In the genomic region with DNA sequence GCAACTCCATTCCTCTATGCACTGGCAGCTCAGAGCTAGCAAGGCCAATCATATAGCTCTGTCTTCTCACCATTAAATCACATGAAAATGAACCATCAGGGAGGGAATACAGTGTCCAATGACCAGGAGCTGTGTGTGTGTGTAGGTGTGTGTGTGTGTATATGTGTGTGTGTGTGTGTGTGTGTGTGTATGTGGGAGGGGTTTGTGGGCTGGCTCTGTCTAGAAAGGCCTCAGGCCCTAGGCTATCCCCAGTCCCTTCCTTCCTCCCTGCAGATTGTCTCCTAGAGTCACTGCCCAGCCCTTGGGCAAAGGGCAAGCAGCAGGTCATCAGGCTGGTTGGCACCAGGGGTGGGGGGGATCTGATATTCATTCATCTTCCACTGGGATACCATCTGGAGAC, we compare ENCODE assay signal across 19 cellular contexts. TPM values are rescaled to one million over a fixed set of nuclear protein-coding genes. Genes with fewer than 3 reads are reported as not detected.
DNase-seq lines count a peak whose midpoint lies in the region; ATAC-seq and TF ChIP-seq lines count a peak whose summit lies in the region.
"Had no signal": no experiment of that assay in that cellular context is flagged by ENCODE, and none has a peak within 500 bp of the region (broad histone marks: within the 10 kb centered on the region; RNA-seq: fewer than 3 reads in every experiment).

No MANE protein-coding gene starts in this region.

- TF ChIP-seq POLR2A in testis (IDR thresholded peaks at IDR 0.05): no peak

- H3K36me3 ChIP-seq in GM23338 (ENCODE audit: insufficient read depth): no peaks in the 10 kb centered on the region
- H3K36me3 ChIP-seq in testis (ENCODE audit: low read depth, missing control alignments): no peaks in the 10 kb centered on the region
- H3K36me3 ChIP-seq: brain microvascular endothelial cell, thoracic aorta had no signal

- no peak overlapping the region for H3K4me3 Mint-ChIP-seq in GM23338
- no peak overlapping the region for H3K4me3 Mint-ChIP-seq in stimulated activated effector memory CD8-positive, alpha-beta T cell treated with anti-CD3 and anti-CD28 coated beads, Interleukin-12 subunit alpha, Interleukin-12 subunit beta, amount 100 ng/mL, for 72 hours
- H3K4me3 Mint-ChIP-seq: activated naive CD8-positive, alpha-beta T cell treated with anti-CD3 and anti-CD28 coated beads, Interleukin-2, amount 10 ng/mL, durations not matched to agents 7 days and 5 days; H9 had no signal

- no peaks in the 10 kb centered on the region for H3K79me2 ChIP-seq in GM23338 (replicated peaks; ENCODE audit: insufficient read depth)

- peaks cover 16% of the 10 kb centered on the region for H3K4me1 ChIP-seq in GM23338 (ENCODE audit: insufficient read depth)
- peaks cover 5% of the 10 kb centered on the region for H3K4me1 ChIP-seq in testis

- no peaks in the 10 kb centered on the region for H3K9me2 ChIP-seq in GM23338 (ENCODE audit: insufficient read depth)

- intact Hi-C loops in testis (cut with DNase I; ENCODE audit: low total_unique reads): no loop called here

- DNase-seq in GM23338 (ENCODE audit: low spot score) (no peak), SK-MEL-5 (ENCODE audit: low read depth, low spot score) (peak; percentile 24), left kidney (ENCODE audit: low read depth, low spot score) (peak; percentile 61), NCI-H510A treated with DMSO at 0.1 percent for 48 hours (lab: John Stamatoyannopoulos, UW) (no peak), OCI-M2 (lab: John Stamatoyannopoulos, UW; ENCODE audit: unreplicated experiment) (no peak), testis (no peak)
- no peak for DNase-seq in stimulated activated effector memory CD8-positive, alpha-beta T cell treated with anti-CD3 and anti-CD28 coated beads, Interleukin-12 subunit alpha, Interleukin-12 subunit beta, amount 100 ng/mL, for 72 hours (ENCODE audit: low spot score in 2 of 2)
- DNase-seq: activated naive CD8-positive, alpha-beta T cell treated with anti-CD3 and anti-CD28 coated beads, Interleukin-2, amount 10 ng/mL, durations not matched to agents 7 days and 5 days; brain microvascular endothelial cell; H9; hippocampal formation; NCI-H187 treated with DMSO at 0.1 percent for 48 hours; NCI-H446; NK-92 treated with Interleukin-12 subunit alpha and Interleukin-12 subunit beta, amount 100 ng/mL, for 24 hours; T-helper 9 cell had no signal

- no peaks in the 10 kb centered on the region for H3K9me3 ChIP-seq in testis
- H3K9me3 ChIP-seq: thoracic aorta had no signal

- H3K4me1 Mint-ChIP-seq in GM23338: peaks cover 29% of the 10 kb centered on the region
- peaks cover 28% of the 10 kb centered on the region for H3K4me1 Mint-ChIP-seq in stimulated activated effector memory CD8-positive, alpha-beta T cell treated with anti-CD3 and anti-CD28 coated beads, Interleukin-12 subunit alpha, Interleukin-12 subunit beta, amount 100 ng/mL, for 72 hours

- no peaks in the 10 kb centered on the region for H3K9me3 Mint-ChIP-seq in GM23338
- no peaks in the 10 kb centered on the region for H3K9me3 Mint-ChIP-seq in stimulated activated effector memory CD8-positive, alpha-beta T cell treated with anti-CD3 and anti-CD28 coated beads, Interleukin-12 subunit alpha, Interleukin-12 subunit beta, amount 100 ng/mL, for 72 hours
- H3K9me3 Mint-ChIP-seq: activated naive CD8-positive, alpha-beta T cell treated with anti-CD3 and anti-CD28 coated beads, Interleukin-2, amount 10 ng/mL, durations not matched to agents 7 days and 5 days; H9; IgD-negative memory B cell had no signal

- no peaks in the 10 kb centered on the region for H3F3A ChIP-seq in GM23338 (replicated peaks; ENCODE audit: low read depth)

- H4K20me1 ChIP-seq in GM23338 (replicated peaks; ENCODE audit: insufficient read depth): no peaks in the 10 kb centered on the region

- TF ChIP-seq CTCF in GM23338 (conservative IDR thresholded peaks at IDR 0.05; ENCODE audit: low read depth in 2 of 2) (no peak), testis (IDR thresholded peaks at IDR 0.05) (no peak)

- H2AFZ ChIP-seq in GM23338: no peak overlapping the region

- H3K27ac ChIP-seq in GM23338 (ENCODE audit: low read depth): no peak overlapping the region
- no peak overlapping the region for H3K27ac ChIP-seq in testis
- H3K27ac ChIP-seq: brain microvascular endothelial cell, epithelial cell of prostate, thoracic aorta had no signal

- H3K27ac Mint-ChIP-seq in GM23338: peak overlapping the region; percentile 9; the same call in 1 of the 2 replicates
- no peak overlapping the region for H3K27ac Mint-ChIP-seq in stimulated activated effector memory CD8-positive, alpha-beta T cell treated with anti-CD3 and anti-CD28 coated beads, Interleukin-12 subunit alpha, Interleukin-12 subunit beta, amount 100 ng/mL, for 72 hours
- H3K27ac Mint-ChIP-seq: activated naive CD8-positive, alpha-beta T cell treated with anti-CD3 and anti-CD28 coated beads, Interleukin-2, amount 10 ng/mL, durations not matched to agents 7 days and 5 days had no signal

- H3K27me3 Mint-ChIP-seq in GM23338 (ENCODE audit: insufficient read depth, low read depth, poor library complexity): peaks cover 4% of the 10 kb centered on the region
- H3K27me3 Mint-ChIP-seq: activated naive CD8-positive, alpha-beta T cell treated with anti-CD3 and anti-CD28 coated beads, Interleukin-2, amount 10 ng/mL, durations not matched to agents 7 days and 5 days; IgD-negative memory B cell had no signal

- H3K27me3 ChIP-seq in GM23338 (ENCODE audit: insufficient read depth): no peaks in the 10 kb centered on the region
- no peaks in the 10 kb centered on the region for H3K27me3 ChIP-seq in testis
- H3K27me3 ChIP-seq: brain microvascular endothelial cell had no signal

- no peak for ATAC-seq in GM23338
- peak; percentile 6 for ATAC-seq in stimulated activated effector memory CD8-positive, alpha-beta T cell treated with anti-CD3 and anti-CD28 coated beads, Interleukin-12 subunit alpha, Interleukin-12 subunit beta, amount 100 ng/mL, for 72 hours
- ATAC-seq: SK-N-SH treated with all-trans-retinoic acid at 6 μM for 48 hours had no signal

- in situ Hi-C loops in SK-MEL-5 (cut with HindIII; ENCODE audit: low pct_unique_long_range_greater_than_20kb, low sequenced_read_pairs): no loop called here

- no peaks in the 10 kb centered on the region; the same call in 2 of the 3 replicates for H3K36me3 Mint-ChIP-seq in GM23338 (ENCODE audit: low read depth)
- H3K36me3 Mint-ChIP-seq in stimulated activated effector memory CD8-positive, alpha-beta T cell treated with anti-CD3 and anti-CD28 coated beads, Interleukin-12 subunit alpha, Interleukin-12 subunit beta, amount 100 ng/mL, for 72 hours: no peaks in the 10 kb centered on the region
- H3K36me3 Mint-ChIP-seq: activated naive CD8-positive, alpha-beta T cell treated with anti-CD3 and anti-CD28 coated beads, Interleukin-2, amount 10 ng/mL, durations not matched to agents 7 days and 5 days; IgD-negative memory B cell had no signal

- no peak overlapping the region for H3K4me2 ChIP-seq in GM23338

- no peak overlapping the region for H3K4me3 ChIP-seq in GM23338
- H3K4me3 ChIP-seq in testis: no peak overlapping the region
- H3K4me3 ChIP-seq: thoracic aorta had no signal

TF ChIP-seq in GM23338, 12 proteins besides CTCF, POLR2A, EP300 and RAD21:
- no peak for TF ChIP-seq NANOG (IDR thresholded peaks at IDR 0.05; ENCODE audit: borderline replicate concordance)

RNA-seq across cellular contexts. Expression of gene SUSD6, which starts 5.6 kb away (rescaled TPM):
- 3.4 and 4.5 TPM in 2 replicates for total RNA-seq in GM23338 (2014; rRNA removed; shearing (Covaris generic))
- polyA plus RNA-seq in GM23338 (2016; fragmentation: Nextera tagmentation; extraction: Ambion mirVana) (2.8 and 3.3 TPM in 2 replicates), testis (ENCODE audit: insufficient read depth, low read depth, low replicate concordance) (27.7 TPM)
- 3.0 and 3.5 TPM in 2 replicates for total RNA-seq in SK-MEL-5 (2014; rRNA removed; shearing (Covaris generic))
- polyA plus RNA-seq in SK-MEL-5 (2015; cell fraction: cytosol; rRNA removed): 8.5 and 10.1 TPM in 2 replicates
- 14.7 and 20.7 TPM in 2 replicates for polyA plus RNA-seq in SK-MEL-5 (2015; cell fraction: nucleus; rRNA removed)
- total RNA-seq in testis: 10 to 100 TPM; 38.7 to 39.5 TPM

RNA-seq across cellular contexts. Expression of gene CCDC177, which starts 31.1 kb away (rescaled TPM):
- total RNA-seq in GM23338 (2014; rRNA removed; shearing (Covaris generic)): 0.66 and 1.7 TPM in 2 replicates
- 0.18 and 0.38 TPM in 2 replicates for polyA plus RNA-seq in GM23338 (2016; fragmentation: Nextera tagmentation; extraction: Ambion mirVana)
- 0.05 and 0.16 TPM in 2 replicates for total RNA-seq in SK-MEL-5 (2014; rRNA removed; shearing (Covaris generic))
- 0.01 and 0.22 TPM in 2 replicates for polyA plus RNA-seq in SK-MEL-5 (2015; cell fraction: cytosol; rRNA removed)
- not detected in 2 replicates for polyA plus RNA-seq in SK-MEL-5 (2015; cell fraction: nucleus; rRNA removed)
- 1 to 10 TPM; 1.7 to 1.9 TPM for total RNA-seq in testis
- polyA plus RNA-seq in testis (ENCODE audit: insufficient read depth, low read depth, low replicate concordance): 0.63 TPM
- total RNA-seq: activated naive CD8-positive, alpha-beta T cell treated with anti-CD3 and anti-CD28 coated beads, Interleukin-2, amount 10 ng/mL, durations not matched to agents 7 days and 5 days; thoracic aorta had no signal
- polyA plus RNA-seq: IgD-negative memory B cell had no signal

Comparison
In these comparisons a context has a peak if more than half of its experiments do, and no peak if none do; other contexts are left out.
1. DNase-seq: peak in SK-MEL-5 (single experiment) and left kidney (single experiment); none in GM23338 (single experiment), stimulated activated effector memory CD8-positive, alpha-beta T cell treated with anti-CD3 and anti-CD28 coated beads, Interleukin-12 subunit alpha, Interleukin-12 subunit beta, amount 100 ng/mL, for 72 hours (0 of 2), NCI-H510A treated with DMSO at 0.1 percent for 48 hours (single experiment), OCI-M2 (single experiment) and testis (single experiment).